1 cellular context compared by ENCODE assay signal in the genomic region with DNA sequence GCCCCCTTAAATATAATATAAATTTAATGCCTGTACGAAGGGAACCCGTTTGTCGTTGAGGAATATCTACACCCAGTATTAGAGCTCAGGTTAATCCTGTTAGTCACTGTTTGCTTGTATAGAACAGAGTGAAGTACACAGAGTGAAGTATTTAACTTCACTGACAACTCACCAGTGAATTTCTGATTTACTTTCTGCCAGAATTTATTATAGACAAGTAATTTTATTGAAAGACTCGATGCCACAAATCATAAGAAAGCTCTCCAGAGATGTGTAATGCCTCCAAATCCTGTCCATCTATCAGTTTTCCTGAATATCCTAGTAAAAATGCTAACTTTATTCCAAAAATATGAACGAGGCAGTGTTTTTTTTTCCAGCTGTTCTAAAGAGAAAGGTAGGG.
TF ChIP-seq lines count a peak whose summit lies in the region.

No MANE protein-coding gene starts in this region.

TF ChIP-seq in K562, 482 proteins besides CTCF, POLR2A, EP300 and RAD21:
- TF ChIP-seq, protein P1, sequence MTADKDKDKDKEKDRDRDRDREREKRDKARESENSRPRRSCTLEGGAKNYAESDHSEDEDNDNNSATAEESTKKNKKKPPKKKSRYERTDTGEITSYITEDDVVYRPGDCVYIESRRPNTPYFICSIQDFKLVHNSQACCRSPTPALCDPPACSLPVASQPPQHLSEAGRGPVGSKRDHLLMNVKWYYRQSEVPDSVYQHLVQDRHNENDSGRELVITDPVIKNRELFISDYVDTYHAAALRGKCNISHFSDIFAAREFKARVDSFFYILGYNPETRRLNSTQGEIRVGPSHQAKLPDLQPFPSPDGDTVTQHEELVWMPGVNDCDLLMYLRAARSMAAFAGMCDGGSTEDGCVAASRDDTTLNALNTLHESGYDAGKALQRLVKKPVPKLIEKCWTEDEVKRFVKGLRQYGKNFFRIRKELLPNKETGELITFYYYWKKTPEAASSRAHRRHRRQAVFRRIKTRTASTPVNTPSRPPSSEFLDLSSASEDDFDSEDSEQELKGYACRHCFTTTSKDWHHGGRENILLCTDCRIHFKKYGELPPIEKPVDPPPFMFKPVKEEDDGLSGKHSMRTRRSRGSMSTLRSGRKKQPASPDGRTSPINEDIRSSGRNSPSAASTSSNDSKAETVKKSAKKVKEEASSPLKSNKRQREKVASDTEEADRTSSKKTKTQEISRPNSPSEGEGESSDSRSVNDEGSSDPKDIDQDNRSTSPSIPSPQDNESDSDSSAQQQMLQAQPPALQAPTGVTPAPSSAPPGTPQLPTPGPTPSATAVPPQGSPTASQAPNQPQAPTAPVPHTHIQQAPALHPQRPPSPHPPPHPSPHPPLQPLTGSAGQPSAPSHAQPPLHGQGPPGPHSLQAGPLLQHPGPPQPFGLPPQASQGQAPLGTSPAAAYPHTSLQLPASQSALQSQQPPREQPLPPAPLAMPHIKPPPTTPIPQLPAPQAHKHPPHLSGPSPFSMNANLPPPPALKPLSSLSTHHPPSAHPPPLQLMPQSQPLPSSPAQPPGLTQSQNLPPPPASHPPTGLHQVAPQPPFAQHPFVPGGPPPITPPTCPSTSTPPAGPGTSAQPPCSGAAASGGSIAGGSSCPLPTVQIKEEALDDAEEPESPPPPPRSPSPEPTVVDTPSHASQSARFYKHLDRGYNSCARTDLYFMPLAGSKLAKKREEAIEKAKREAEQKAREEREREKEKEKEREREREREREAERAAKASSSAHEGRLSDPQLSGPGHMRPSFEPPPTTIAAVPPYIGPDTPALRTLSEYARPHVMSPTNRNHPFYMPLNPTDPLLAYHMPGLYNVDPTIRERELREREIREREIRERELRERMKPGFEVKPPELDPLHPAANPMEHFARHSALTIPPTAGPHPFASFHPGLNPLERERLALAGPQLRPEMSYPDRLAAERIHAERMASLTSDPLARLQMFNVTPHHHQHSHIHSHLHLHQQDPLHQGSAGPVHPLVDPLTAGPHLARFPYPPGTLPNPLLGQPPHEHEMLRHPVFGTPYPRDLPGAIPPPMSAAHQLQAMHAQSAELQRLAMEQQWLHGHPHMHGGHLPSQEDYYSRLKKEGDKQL (CRISPR knock-in tag; IDR thresholded peaks at IDR 0.05; ENCODE audit: borderline replicate concordance), result no peak
- no peak for TF ChIP-seq ZNF583 (CRISPR knock-in tag; IDR thresholded peaks at IDR 0.05)
- no peak for TF ChIP-seq FIP1L1 (IDR thresholded peaks at IDR 0.05; ENCODE audit: low read depth, low read length, poor library complexity, severe bottlenecking)
- no peak for TF ChIP-seq HMGN3 (IDR thresholded peaks at IDR 0.05; ENCODE audit: borderline replicate concordance, extremely low read depth, insufficient read length, low read depth, low read length)
- TF ChIP-seq MAX (CRISPR knock-in tag; IDR thresholded peaks at IDR 0.05), result no peak
- no peak for TF ChIP-seq ZNF707 (CRISPR knock-in tag; conservative IDR thresholded peaks at IDR 0.05)
- TF ChIP-seq, protein P2, sequence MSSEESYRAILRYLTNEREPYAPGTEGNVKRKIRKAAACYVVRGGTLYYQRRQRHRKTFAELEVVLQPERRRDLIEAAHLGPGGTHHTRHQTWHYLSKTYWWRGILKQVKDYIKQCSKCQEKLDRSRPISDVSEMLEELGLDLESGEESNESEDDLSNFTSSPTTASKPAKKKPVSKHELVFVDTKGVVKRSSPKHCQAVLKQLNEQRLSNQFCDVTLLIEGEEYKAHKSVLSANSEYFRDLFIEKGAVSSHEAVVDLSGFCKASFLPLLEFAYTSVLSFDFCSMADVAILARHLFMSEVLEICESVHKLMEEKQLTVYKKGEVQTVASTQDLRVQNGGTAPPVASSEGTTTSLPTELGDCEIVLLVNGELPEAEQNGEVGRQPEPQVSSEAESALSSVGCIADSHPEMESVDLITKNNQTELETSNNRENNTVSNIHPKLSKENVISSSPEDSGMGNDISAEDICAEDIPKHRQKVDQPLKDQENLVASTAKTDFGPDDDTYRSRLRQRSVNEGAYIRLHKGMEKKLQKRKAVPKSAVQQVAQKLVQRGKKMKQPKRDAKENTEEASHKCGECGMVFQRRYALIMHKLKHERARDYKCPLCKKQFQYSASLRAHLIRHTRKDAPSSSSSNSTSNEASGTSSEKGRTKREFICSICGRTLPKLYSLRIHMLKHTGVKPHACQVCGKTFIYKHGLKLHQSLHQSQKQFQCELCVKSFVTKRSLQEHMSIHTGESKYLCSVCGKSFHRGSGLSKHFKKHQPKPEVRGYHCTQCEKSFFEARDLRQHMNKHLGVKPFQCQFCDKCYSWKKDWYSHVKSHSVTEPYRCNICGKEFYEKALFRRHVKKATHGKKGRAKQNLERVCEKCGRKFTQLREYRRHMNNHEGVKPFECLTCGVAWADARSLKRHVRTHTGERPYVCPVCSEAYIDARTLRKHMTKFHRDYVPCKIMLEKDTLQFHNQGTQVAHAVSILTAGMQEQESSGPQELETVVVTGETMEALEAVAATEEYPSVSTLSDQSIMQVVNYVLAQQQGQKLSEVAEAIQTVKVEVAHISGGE (CRISPR knock-in tag; IDR thresholded peaks at IDR 0.05), result no peak
- TF ChIP-seq BDP1 (IDR thresholded peaks at IDR 0.05; ENCODE audit: insufficient read depth, insufficient read length), result no peak
- no peak for TF ChIP-seq ZFX (CRISPR knock-in tag; IDR thresholded peaks at IDR 0.05)
- TF ChIP-seq TAF15 (IDR thresholded peaks at IDR 0.05; ENCODE audit: low read depth, low read length), result no peak
- TF ChIP-seq ZNF717 (CRISPR knock-in tag; IDR thresholded peaks at IDR 0.05), result no peak
- no peak for TF ChIP-seq KLF6 (CRISPR knock-in tag; IDR thresholded peaks at IDR 0.05; ENCODE audit: borderline replicate concordance)
- TF ChIP-seq HINFP (tag; conservative IDR thresholded peaks at IDR 0.05; ENCODE audit: low read depth), result no peak
- TF ChIP-seq CHCHD3 (CRISPR knock-in tag; IDR thresholded peaks at IDR 0.05), result no peak
- TF ChIP-seq ILK (tag; IDR thresholded peaks at IDR 0.05; ENCODE audit: borderline replicate concordance, low read depth), result no peak
- TF ChIP-seq SFPQ (IDR thresholded peaks at IDR 0.05; ENCODE audit: low read depth, low read length), result no peak
- TF ChIP-seq ZNF644 (tag; IDR thresholded peaks at IDR 0.05; ENCODE audit: low read depth), result no peak
